ENCODE assay signal across 8 cellular contexts in the genomic region with DNA sequence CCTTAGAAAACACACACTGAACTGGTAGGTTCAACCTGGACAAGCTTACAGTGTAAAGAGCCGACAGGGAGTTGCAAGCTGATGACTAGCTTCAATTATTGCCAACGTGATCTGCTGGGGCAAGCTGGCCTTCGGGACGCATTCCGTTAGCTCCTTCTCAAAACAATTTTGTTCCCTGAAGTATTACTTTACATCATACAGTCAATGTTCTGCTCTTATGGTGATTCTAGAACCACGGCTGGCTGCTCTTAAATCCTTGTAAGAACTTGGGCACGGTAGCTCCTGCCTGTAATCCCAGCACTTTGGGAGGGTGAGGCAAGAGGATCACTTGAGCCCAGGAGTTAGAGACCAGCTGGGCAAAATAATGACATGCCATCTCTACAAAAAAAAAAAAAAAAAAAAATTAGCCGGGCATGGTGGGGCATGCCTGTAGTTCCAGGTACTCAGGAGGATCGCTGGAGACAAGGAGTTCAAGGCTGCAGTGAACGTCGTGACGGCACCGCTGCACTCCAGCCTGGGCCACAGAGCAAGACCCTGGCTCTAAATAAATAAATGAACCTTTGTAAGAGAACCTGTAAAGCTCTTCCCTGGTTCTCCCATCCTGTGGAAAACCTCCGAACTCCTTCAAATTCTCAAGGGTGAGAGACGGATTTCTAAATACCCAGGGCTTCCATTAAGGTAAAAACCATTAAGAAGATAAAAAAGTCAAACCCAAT. TPM values are rescaled to one million over a fixed set of nuclear protein-coding genes. Genes with fewer than 3 reads are reported as not detected.
DNase-seq lines count a peak whose midpoint lies in the region; ATAC-seq and TF ChIP-seq lines count a peak whose summit lies in the region.

No MANE protein-coding gene starts in this region.

- peaks cover 44% of the 10 kb centered on the region for H3K4me1 Mint-ChIP-seq in activated T-cell treated with anti-CD3 and anti-CD28 coated beads, Interleukin-2, amount 50 U/mL, for 4 hours (ENCODE audit: low read depth)
- H3K4me1 Mint-ChIP-seq in activated T-helper 1 cell treated with anti-CD3 and anti-CD28 coated beads, Interleukin-12 subunit alpha, Interleukin-12 subunit beta, Interleukin-2, Interleukin-4 antibody, amounts not matched to agents 30 ng/mL and 10 ng/mL and 1 ng/mL, durations not matched to agents 14 hours and 24 hours and 36 hours (ENCODE audit: low read depth), result peaks cover 40% of the 10 kb centered on the region

- H3K36me3 Mint-ChIP-seq in activated T-cell treated with anti-CD3 and anti-CD28 coated beads, Interleukin-2, amount 50 U/mL, for 4 hours (ENCODE audit: insufficient read depth), result peaks cover 4% of the 10 kb centered on the region
- peaks cover 40% of the 10 kb centered on the region for H3K36me3 Mint-ChIP-seq in activated T-helper 1 cell treated with anti-CD3 and anti-CD28 coated beads, Interleukin-12 subunit alpha, Interleukin-12 subunit beta, Interleukin-2, Interleukin-4 antibody, amounts not matched to agents 30 ng/mL and 10 ng/mL and 1 ng/mL, durations not matched to agents 14 hours and 24 hours and 36 hours (ENCODE audit: low read depth)

- H3K27me3 Mint-ChIP-seq in activated T-cell treated with anti-CD3 and anti-CD28 coated beads, Interleukin-2, amount 50 U/mL, for 4 hours (ENCODE audit: low read depth), result no peaks in the 10 kb centered on the region
- H3K27me3 Mint-ChIP-seq in activated T-helper 1 cell treated with anti-CD3 and anti-CD28 coated beads, Interleukin-12 subunit alpha, Interleukin-12 subunit beta, Interleukin-2, Interleukin-4 antibody, amounts not matched to agents 30 ng/mL and 10 ng/mL and 1 ng/mL, durations not matched to agents 14 hours and 24 hours and 36 hours (ENCODE audit: insufficient read depth), result no peaks in the 10 kb centered on the region

- 61% methylated on average over 15 of the region's 15 CpGs for WGBS in suprapubic skin

- TF ChIP-seq EP300 in suprapubic skin (IDR thresholded peaks at IDR 0.05), result no peak

- no peak for DNase-seq in activated T-cell treated with anti-CD3 and anti-CD28 coated beads, Interleukin-2, amount 50 U/mL, for 4 hours
- DNase-seq in activated T-cell treated with anti-CD3 and anti-CD28 coated beads, Interleukin-2, amount 50 U/mL, for 1 hour, result no peak
- DNase-seq in activated T-helper 1 cell treated with anti-CD3 and anti-CD28 coated beads, Interleukin-12 subunit alpha, Interleukin-12 subunit beta, Interleukin-2, Interleukin-4 antibody, amounts not matched to agents 30 ng/mL and 10 ng/mL and 1 ng/mL, durations not matched to agents 14 hours and 24 hours and 36 hours (ENCODE audit: low spot score), result no peak
- no peak for DNase-seq in suprapubic skin (ENCODE audit: low spot score in 2 of 2)
- no peak for DNase-seq in DMS 273 treated with DMSO at 0.1 percent for 48 hours (lab: John Stamatoyannopoulos, UW)
- DNase-seq in ecto neural progenitor cell (ENCODE audit: low spot score), result no peak

- H3K27ac ChIP-seq in suprapubic skin, result peak overlapping the region; percentile 2

- H3K36me3 ChIP-seq in iPS-15b (ENCODE audit: control insufficient read depth, insufficient read depth, low read length) (peaks cover 10% of the 10 kb centered on the region), suprapubic skin (no peaks in the 10 kb centered on the region)

- TF ChIP-seq CTCF in suprapubic skin (IDR thresholded peaks at IDR 0.05), result no peak

- intact Hi-C loops in activated T-helper 1 cell treated with anti-CD3 and anti-CD28 coated beads, Interleukin-12 subunit alpha, Interleukin-12 subunit beta, Interleukin-2, Interleukin-4 antibody, amounts not matched to agents 30 ng/mL and 10 ng/mL and 1 ng/mL, durations not matched to agents 14 hours and 24 hours and 36 hours (cut with micrococcal nuclease), result loop anchor here (5.0 to 10.0 kb wide), 2 partner anchors 109 to 262 kb away; partner anchors contain the start of genes DNAJA3 and TFAP4

- no peak overlapping the region for H3K9ac ChIP-seq in iPS-15b (ENCODE audit: low read depth, low read length)

- H3K4me3 Mint-ChIP-seq in activated T-cell treated with anti-CD3 and anti-CD28 coated beads, Interleukin-2, amount 50 U/mL, for 4 hours, result peak overlapping the region; percentile 82
- H3K4me3 Mint-ChIP-seq in activated T-helper 1 cell treated with anti-CD3 and anti-CD28 coated beads, Interleukin-12 subunit alpha, Interleukin-12 subunit beta, Interleukin-2, Interleukin-4 antibody, amounts not matched to agents 30 ng/mL and 10 ng/mL and 1 ng/mL, durations not matched to agents 14 hours and 24 hours and 36 hours, result peak overlapping the region; percentile 79

- peak overlapping the region; percentile 88 for H3K4me3 ChIP-seq in iPS-15b (ENCODE audit: low read depth, low read length)
- no peak overlapping the region for H3K4me3 ChIP-seq in suprapubic skin

- H3K4me1 ChIP-seq in iPS-15b (ENCODE audit: control insufficient read depth, insufficient read depth, low read length), result peaks cover 6% of the 10 kb centered on the region
- peaks cover 24% of the 10 kb centered on the region for H3K4me1 ChIP-seq in suprapubic skin

- H3K9me3 Mint-ChIP-seq in activated T-cell treated with anti-CD3 and anti-CD28 coated beads, Interleukin-2, amount 50 U/mL, for 4 hours, result peaks cover 6% of the 10 kb centered on the region
- peaks cover 12% of the 10 kb centered on the region for H3K9me3 Mint-ChIP-seq in activated T-helper 1 cell treated with anti-CD3 and anti-CD28 coated beads, Interleukin-12 subunit alpha, Interleukin-12 subunit beta, Interleukin-2, Interleukin-4 antibody, amounts not matched to agents 30 ng/mL and 10 ng/mL and 1 ng/mL, durations not matched to agents 14 hours and 24 hours and 36 hours

- no peak for TF ChIP-seq POLR2A in suprapubic skin (IDR thresholded peaks at IDR 0.05)

- peak overlapping the region; percentile 80 for H3K27ac Mint-ChIP-seq in activated T-helper 1 cell treated with anti-CD3 and anti-CD28 coated beads, Interleukin-12 subunit alpha, Interleukin-12 subunit beta, Interleukin-2, Interleukin-4 antibody, amounts not matched to agents 30 ng/mL and 10 ng/mL and 1 ng/mL, durations not matched to agents 14 hours and 24 hours and 36 hours

- H3K27me3 ChIP-seq in iPS-15b (ENCODE audit: control insufficient read depth, insufficient read depth, low read length) (peaks cover 10% of the 10 kb centered on the region), suprapubic skin (no peaks in the 10 kb centered on the region)

- H3K9me3 ChIP-seq in iPS-15b (ENCODE audit: control insufficient read depth, insufficient read depth, low read length) (no peaks in the 10 kb centered on the region), suprapubic skin (no peaks in the 10 kb centered on the region)

- no peak for ATAC-seq in activated T-cell treated with anti-CD3 and anti-CD28 coated beads, Interleukin-2, amount 50 U/mL, for 4 hours
- no peak for ATAC-seq in GM19452 (IDR thresholded peaks at IDR 0.05; ENCODE audit: unreplicated experiment)

RNA-seq across cellular contexts. Expression of gene CDIP1, which starts 2.0 kb away (rescaled TPM):
- 10 to 100 TPM; 33.2 to 41.6 (median 39.7) TPM for total RNA-seq in activated T-cell treated with anti-CD3 and anti-CD28 coated beads, Interleukin-2, amount 50 U/mL, for 4 hours
- 61.6 and 62.7 TPM in 2 replicates for total RNA-seq in activated T-helper 1 cell treated with anti-CD3 and anti-CD28 coated beads, Interleukin-12 subunit alpha, Interleukin-12 subunit beta, Interleukin-2, Interleukin-4 antibody, amounts not matched to agents 30 ng/mL and 10 ng/mL and 1 ng/mL, durations not matched to agents 14 hours and 24 hours and 36 hours
- total RNA-seq in suprapubic skin, result 10 to 100 TPM; 14.7 to 30.0 (median 21.3) TPM

RNA-seq across cellular contexts. Expression of gene C16orf96, which starts 19.6 kb away (rescaled TPM):
- total RNA-seq in activated T-cell treated with anti-CD3 and anti-CD28 coated beads, Interleukin-2, amount 50 U/mL, for 4 hours, result under 1 TPM in 2 of 3 donors, not detected in 1; 0.05 to 0.10 TPM
- total RNA-seq in activated T-helper 1 cell treated with anti-CD3 and anti-CD28 coated beads, Interleukin-12 subunit alpha, Interleukin-12 subunit beta, Interleukin-2, Interleukin-4 antibody, amounts not matched to agents 30 ng/mL and 10 ng/mL and 1 ng/mL, durations not matched to agents 14 hours and 24 hours and 36 hours, result 0.17 TPM in 1 of 2 replicates, not detected in the other
- total RNA-seq in suprapubic skin, result 1 to 10 TPM in 1 of 4 donors, under 1 TPM in 3; 0.15 to 1.2 (median 0.33) TPM
